14 cellular contexts compared by ENCODE assay signal in the genomic region with DNA sequence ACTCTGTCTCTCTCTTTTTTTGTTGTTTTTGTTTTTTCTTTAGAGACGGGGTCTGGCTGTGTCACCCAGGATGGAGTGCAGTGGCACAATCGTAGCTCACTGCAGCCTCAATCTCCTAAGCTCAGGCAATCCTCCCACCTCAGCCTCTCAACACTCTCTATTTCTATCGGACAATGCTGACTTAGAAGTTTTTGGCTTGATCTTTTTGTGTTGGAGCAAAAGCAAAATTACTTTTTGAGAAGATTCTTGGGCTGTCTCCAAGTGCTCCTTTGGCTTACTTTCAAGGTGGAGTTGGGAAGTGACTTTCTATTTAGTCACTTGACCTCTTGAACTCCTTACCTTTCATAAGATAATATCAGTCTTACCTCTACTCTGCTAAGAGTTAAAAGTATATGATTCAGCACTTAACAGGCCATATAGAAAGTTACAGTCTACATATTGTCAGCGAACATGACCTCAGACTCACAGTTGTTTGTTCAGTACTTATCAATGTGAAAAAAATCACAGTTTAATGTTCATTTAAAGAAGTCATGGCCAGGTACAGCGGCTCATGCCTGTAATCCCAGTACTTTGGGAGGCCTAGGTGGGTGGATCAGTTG. TPM values are rescaled to one million over a fixed set of nuclear protein-coding genes. Genes with fewer than 3 reads are reported as not detected.
A peak's percentile ranks its signal among the peaks of the same experiment; 100 is the strongest.
DNase-seq lines count a peak whose midpoint lies in the region; FAIRE-seq lines count a peak whose summit lies in the region.
"Had no signal": no experiment of that assay in that cellular context is flagged by ENCODE, and none has a peak within 500 bp of the region (broad histone marks: within the 10 kb centered on the region; RNA-seq: fewer than 3 reads in every experiment).

No MANE protein-coding gene starts in this region.

- peak; percentile 2 for DNase-seq in DMS53 (lab: John Stamatoyannopoulos, UW)
- no peak for DNase-seq in DMS53 treated with DMSO at 0.1 percent for 48 hours (lab: John Stamatoyannopoulos, UW; ENCODE audit: unreplicated experiment)
- DNase-seq in RCC 7860 (ENCODE audit: low spot score), result peak; percentile 86
- no peak for DNase-seq in 8988T
- DNase-seq in NCI-H2196 (lab: John Stamatoyannopoulos, UW; ENCODE audit: unreplicated experiment), result no peak
- no peak for DNase-seq in effector memory CD4-positive, alpha-beta T cell
- DNase-seq: GOT3, NCI-H1417 treated with DMSO at 0.1 percent for 48 hours, NCI-H524, SHP77 had no signal

- peak overlapping the region; percentile 68 to 85 for H3K27ac ChIP-seq in esophagus (ENCODE audit: low read depth in 2 of 2, low read length in 1 of 2)
- no peak overlapping the region for H3K27ac ChIP-seq in effector memory CD4-positive, alpha-beta T cell (ENCODE audit: insufficient read depth, low read length, poor library complexity, severe bottlenecking)
- H3K27ac ChIP-seq: 22Rv1, right atrium auricular region had no signal

- H3K4me3 ChIP-seq in esophagus (ENCODE audit: low read depth in 1 of 2, low read length in 2 of 2) (no peak overlapping the region), skeletal muscle satellite cell (ENCODE audit: low read length) (no peak overlapping the region)
- H3K4me3 ChIP-seq in effector memory CD4-positive, alpha-beta T cell (ENCODE audit: insufficient read depth, low read depth, low read length, poor library complexity, severe bottlenecking), result no peak overlapping the region
- H3K4me3 ChIP-seq: right atrium auricular region had no signal

- no peaks in the 10 kb centered on the region for H3K4me1 ChIP-seq in esophagus (ENCODE audit: control insufficient read depth in 2 of 2, insufficient read depth in 2 of 2, low read length in 1 of 2)
- H3K4me1 ChIP-seq in skeletal muscle satellite cell (ENCODE audit: control insufficient read depth, insufficient read depth, low read length), result peaks cover 21% of the 10 kb centered on the region
- H3K4me1 ChIP-seq in effector memory CD4-positive, alpha-beta T cell (ENCODE audit: control insufficient read depth, insufficient read depth, low read length, poor library complexity, severe bottlenecking), result no peaks in the 10 kb centered on the region
- H3K4me1 ChIP-seq: right atrium auricular region had no signal

- H3K36me3 ChIP-seq in esophagus (ENCODE audit: control insufficient read depth in 2 of 2, insufficient read depth in 2 of 2, low read length in 1 of 2) (no peaks in the 10 kb centered on the region), skeletal muscle satellite cell (ENCODE audit: insufficient read depth, low read length) (no peaks in the 10 kb centered on the region)
- H3K36me3 ChIP-seq in effector memory CD4-positive, alpha-beta T cell (ENCODE audit: control insufficient read depth, insufficient read depth, low read length), result no peaks in the 10 kb centered on the region
- H3K36me3 ChIP-seq: right atrium auricular region had no signal

- H3K4me2 ChIP-seq in skeletal muscle satellite cell (ENCODE audit: low read length), result peak overlapping the region; percentile 55

- no peaks in the 10 kb centered on the region for H3K9me3 ChIP-seq in esophagus (ENCODE audit: control insufficient read depth in 2 of 2, insufficient read depth in 1 of 2, low read depth in 1 of 2, low read length in 1 of 2)
- H3K9me3 ChIP-seq in skeletal muscle satellite cell (replicated peaks; ENCODE audit: low read length), result no peaks in the 10 kb centered on the region
- H3K9me3 ChIP-seq in effector memory CD4-positive, alpha-beta T cell (ENCODE audit: control insufficient read depth, low read length), result no peaks in the 10 kb centered on the region
- H3K9me3 ChIP-seq: right atrium auricular region had no signal

- no peak overlapping the region for H3K9ac ChIP-seq in skeletal muscle satellite cell (ENCODE audit: low read depth, low read length)

- FAIRE-seq in RCC 7860 (lab: Jason Lieb, UNC), result peak; percentile 89

- 34 to 39% methylated on average over 5 of the region's 5 CpGs for WGBS in esophagus, 2 donors

- H3K27me3 ChIP-seq in esophagus (ENCODE audit: control insufficient read depth in 1 of 2, insufficient read depth in 2 of 2, low read length in 2 of 2) (no peaks in the 10 kb centered on the region), skeletal muscle satellite cell (ENCODE audit: control insufficient read depth, insufficient read depth, low read length) (no peaks in the 10 kb centered on the region)
- no peaks in the 10 kb centered on the region for H3K27me3 ChIP-seq in effector memory CD4-positive, alpha-beta T cell (replicated peaks; ENCODE audit: control insufficient read depth, insufficient read depth, low read length, poor library complexity, severe bottlenecking)
- H3K27me3 ChIP-seq: right atrium auricular region had no signal

RNA-seq across cellular contexts. Expression of gene MIA2, which starts 15.4 kb away (rescaled TPM):
- polyA plus RNA-seq in esophagus, result 10 to 100 TPM; 26.2 to 32.1 TPM
- 9.2 and 12.2 TPM in 2 replicates for total RNA-seq in skeletal muscle satellite cell (2012; rRNA removed)

RNA-seq across cellular contexts. Expression of gene PNN, which starts 43.2 kb away (rescaled TPM):
- polyA plus RNA-seq in esophagus, result 10 to 100 TPM; 29.8 to 40.5 TPM
- 15.7 TPM in 2 replicates for total RNA-seq in skeletal muscle satellite cell (2012; rRNA removed)

RNA-seq across cellular contexts. Expression of gene TRAPPC6B, which starts 48.1 kb away (rescaled TPM):
- 10 to 100 TPM; 10.3 to 11.5 TPM for polyA plus RNA-seq in esophagus
- total RNA-seq in skeletal muscle satellite cell (2012; rRNA removed), result 17.2 and 24.0 TPM in 2 replicates

Comparison
In these comparisons a context has a peak if more than half of its experiments do, and no peak if none do; other contexts are left out.
1. DNase-seq: peak in DMS53 (single experiment) and RCC 7860 (single experiment); none in DMS53 treated with DMSO at 0.1 percent for 48 hours (single experiment), 8988T (single experiment), NCI-H2196 (single experiment) and effector memory CD4-positive, alpha-beta T cell (0 of 3).